8 cellular contexts compared by ENCODE assay signal in genomic region chr17:7315570-7316243, GRCh38. TPM values are rescaled to one million over a fixed set of nuclear protein-coding genes. Genes with fewer than 3 reads are reported as not detected.
DNase-seq lines count a peak whose midpoint lies in the region; TF ChIP-seq lines count a peak whose summit lies in the region.

No MANE protein-coding gene starts in this region.

- CTCF ChIA-PET in BJ (lab: Yijun Ruan, JAX) (interaction anchor here (1.3 kb wide), 1 partner anchor 25 kb away, joined by 4 read pairs; no protein-coding TSS in a partner anchor), GM10248 (lab: Yijun Ruan, JAX) (interaction anchor here (1.9 to 4.2 kb wide), 3 partner anchors 9 to 19 kb away, joined by 4 to 32 read pairs (median 19); no protein-coding TSS in a partner anchor)

- TF ChIP-seq RAD21 in Ishikawa (IDR thresholded peaks at IDR 0.05; ENCODE audit: low read depth): no peak

- H3K4me3 ChIP-seq in BJ (ENCODE audit: low read depth, low read length): peak overlapping the region; percentile 91
- H3K4me3 ChIP-seq in mucosa of stomach (ENCODE audit: low read length): peak overlapping the region; percentile 23

- TF ChIP-seq CTCF in BJ (IDR thresholded peaks at IDR 0.05; ENCODE audit: insufficient read depth, low read depth, low read length) (no peak), GM10248 (IDR thresholded peaks at IDR 0.05; ENCODE audit: control extremely low read depth, extremely low read depth, low read depth, missing control alignments) (no peak)

- no peaks in the 10 kb centered on the region for H3K9me3 ChIP-seq in mucosa of stomach (ENCODE audit: control insufficient read depth, low read length)

- no peak for DNase-seq in BJ (ENCODE audit: low read depth)
- DNase-seq in GM10248 (ENCODE audit: extremely low spot score): no peak
- DNase-seq in NCI-H226: no peak
- no peak for DNase-seq in NCI-H2227 (lab: John Stamatoyannopoulos, UW; ENCODE audit: unreplicated experiment)
- DNase-seq in GDM1 (lab: John Stamatoyannopoulos, UW): no peak

- peaks cover 28% of the 10 kb centered on the region for H3K4me1 ChIP-seq in mucosa of stomach (ENCODE audit: control insufficient read depth, insufficient read depth, low read length)

- H3K27me3 ChIP-seq in BJ (ENCODE audit: control insufficient read depth, insufficient read depth, low read length) (no peaks in the 10 kb centered on the region), mucosa of stomach (ENCODE audit: control insufficient read depth, insufficient read depth, low read length) (no peaks in the 10 kb centered on the region)

- peak overlapping the region; percentile 94 for H3K27ac ChIP-seq in cingulate gyrus (ENCODE audit: low read depth, low read length)

- POLR2A ChIA-PET in BJ (lab: Charles Lee): interaction anchor here (0.6 kb wide), 1 partner anchor 140 kb away, joined by 9 read pairs; no protein-coding TSS in a partner anchor
- POLR2A ChIA-PET in GM10248 (lab: Yijun Ruan, JAX): interaction anchor here (0.5 to 1.3 kb wide), 2 partner anchors 10 to 14 kb away, joined by 4 to 6 read pairs; partner anchors contain the start of gene NEURL4

- H3K36me3 ChIP-seq in BJ (ENCODE audit: control insufficient read depth, insufficient read depth, low read length) (peaks cover 46% of the 10 kb centered on the region), mucosa of stomach (ENCODE audit: control insufficient read depth, insufficient read depth, low read length) (peaks cover 14% of the 10 kb centered on the region)

- TF ChIP-seq EP300 in Ishikawa (IDR thresholded peaks at IDR 0.05; ENCODE audit: borderline replicate concordance): 0 out of 2 replicates have a peak, but pooled peaks have one; percentile 5

- peak overlapping the region; percentile 79 for H3K9ac ChIP-seq in mucosa of stomach (ENCODE audit: low read length)

TF ChIP-seq in Ishikawa, 13 proteins besides CTCF, POLR2A, EP300 and RAD21:
- TF ChIP-seq USF1 (IDR thresholded peaks at IDR 0.05) (no peak), CEBPB (IDR thresholded peaks at IDR 0.05) (no peak), YY1 (IDR thresholded peaks at IDR 0.05; ENCODE audit: low read depth) (no peak), TAF1 (IDR thresholded peaks at IDR 0.05; ENCODE audit: low read depth) (no peak)

RNA-seq across cellular contexts. Expression of gene GPS2, which starts 0.5 kb away (rescaled TPM):
- 12.7 and 37.4 TPM in 2 replicates for polyA plus RNA-seq in BJ (2011; rRNA removed)
- 27.8 and 28.9 TPM in 2 replicates for polyA minus RNA-seq in BJ (2011; rRNA and poly(A)+ RNA removed)

RNA-seq across cellular contexts. Expression of gene EIF5A, which starts 8.3 kb away (rescaled TPM):
- polyA plus RNA-seq in BJ (2011; rRNA removed): 556 and 579 TPM in 2 replicates
- polyA minus RNA-seq in BJ (2011; rRNA and poly(A)+ RNA removed): 632 and 820 TPM in 2 replicates

RNA-seq across cellular contexts. Expression of gene NEURL4, which starts 13.4 kb away (rescaled TPM):
- 8.0 and 14.9 TPM in 2 replicates for polyA plus RNA-seq in BJ (2011; rRNA removed)
- polyA minus RNA-seq in BJ (2011; rRNA and poly(A)+ RNA removed): 12.9 and 14.8 TPM in 2 replicates

RNA-seq across cellular contexts. Expression of gene ACAP1, which starts 20.6 kb away (rescaled TPM):
- 1.7 and 2.0 TPM in 2 replicates for polyA plus RNA-seq in BJ (2011; rRNA removed)
- polyA minus RNA-seq in BJ (2011; rRNA and poly(A)+ RNA removed): 0.77 and 1.2 TPM in 2 replicates

RNA-seq across cellular contexts. Expression of gene YBX2, which starts 21.3 kb away (rescaled TPM):
- 0.11 TPM in 2 replicates for polyA plus RNA-seq in BJ (2011; rRNA removed)
- 0.05 TPM in 1 of 2 replicates, not detected in the other for polyA minus RNA-seq in BJ (2011; rRNA and poly(A)+ RNA removed)
